14 cellular contexts compared by ENCODE assay signal in the genomic region with DNA sequence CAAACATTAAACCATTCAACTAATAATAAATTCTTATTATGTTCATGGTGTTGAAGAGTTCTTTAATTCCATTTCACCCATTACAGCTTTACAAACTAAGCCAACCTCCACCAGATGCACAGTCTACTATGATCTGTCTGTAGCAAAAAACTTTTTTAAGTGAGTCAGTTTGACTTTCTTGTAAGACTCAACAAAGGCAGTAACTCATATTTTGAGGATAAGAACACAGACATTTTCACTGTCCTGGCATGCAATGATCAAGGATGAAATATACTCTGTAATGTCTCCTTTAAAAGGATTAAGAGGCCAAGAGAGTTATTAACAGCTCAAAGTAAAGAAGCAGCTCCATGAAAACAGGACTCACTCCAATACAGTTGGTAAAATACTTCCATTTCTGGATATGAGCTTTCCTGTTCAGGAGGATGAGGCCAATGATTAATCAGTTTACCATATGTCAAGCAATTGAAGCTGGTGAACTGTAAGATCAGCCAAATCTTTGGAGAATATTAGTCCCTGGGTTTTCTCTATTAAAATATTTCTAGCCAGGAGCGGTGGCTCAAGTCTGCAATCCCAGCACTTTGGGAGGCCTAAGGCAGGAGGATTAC. TPM values are rescaled to one million over a fixed set of nuclear protein-coding genes. Genes with fewer than 3 reads are reported as not detected.
DNase-seq lines count a peak whose midpoint lies in the region; ATAC-seq and TF ChIP-seq lines count a peak whose summit lies in the region.
"Had no signal": no experiment of that assay in that cellular context is flagged by ENCODE, and none has a peak within 500 bp of the region (broad histone marks: within the 10 kb centered on the region; RNA-seq: fewer than 3 reads in every experiment).

No MANE protein-coding gene starts in this region.

- peaks cover 34% of the 10 kb centered on the region for H3K36me3 ChIP-seq in left ventricle myocardium inferior
- H3K36me3 ChIP-seq in adipocyte (ENCODE audit: control insufficient read depth, insufficient read depth, low read length, severe bottlenecking), result peaks cover 18% of the 10 kb centered on the region

- peaks cover 20% of the 10 kb centered on the region for H3K4me1 ChIP-seq in left ventricle myocardium inferior
- H3K4me1 ChIP-seq in adipocyte (ENCODE audit: control insufficient read depth, insufficient read depth, low read length), result peaks cover 23% of the 10 kb centered on the region
- H3K4me1 ChIP-seq: SJCRH30 had no signal

- no peak for ATAC-seq in Right ventricle myocardium inferior

- peak overlapping the region; percentile 58 for H3K9ac ChIP-seq in adipocyte (ENCODE audit: low read length)

- peak overlapping the region; percentile 18 for H3K27ac ChIP-seq in left ventricle myocardium inferior (replicated peaks)
- H3K27ac ChIP-seq: A549, SJCRH30 had no signal

- H3K4me3 ChIP-seq in left ventricle myocardium inferior (no peak overlapping the region), adipocyte (ENCODE audit: low read length) (no peak overlapping the region), foreskin fibroblast (ENCODE audit: low read depth in 1 of 2, low read length in 2 of 2) (no peak overlapping the region)
- H3K4me3 ChIP-seq: A549, SJCRH30 had no signal

- H3K4me1 Mint-ChIP-seq in type B pancreatic cell (ENCODE audit: unreplicated experiment), result no peaks in the 10 kb centered on the region
- H3K4me1 Mint-ChIP-seq in progenitor cell of endocrine pancreas (ENCODE audit: low read depth), result no peaks in the 10 kb centered on the region
- H3K4me1 Mint-ChIP-seq: CD14-positive monocyte had no signal

- H3K27ac Mint-ChIP-seq in type B pancreatic cell (no peak overlapping the region), progenitor cell of endocrine pancreas (no peak overlapping the region)

- TF ChIP-seq CTCF in left ventricle myocardium inferior (IDR thresholded peaks at IDR 0.05; ENCODE audit: borderline replicate concordance) (no peak), foreskin fibroblast (IDR thresholded peaks at IDR 0.05; ENCODE audit: low read depth, low read length) (no peak), type B pancreatic cell (conservative IDR thresholded peaks at IDR 0.05) (no peak), progenitor cell of endocrine pancreas (IDR thresholded peaks at IDR 0.05; ENCODE audit: unreplicated experiment) (no peak)

- intact Hi-C loops in left ventricle myocardium inferior (cut with micrococcal nuclease) (no loop called here), Right ventricle myocardium inferior (cut with DNase I) (loop anchor here (5.0 kb wide), 1 partner anchor 38 kb away; no protein-coding TSS in a partner anchor)

- H3K9me3 Mint-ChIP-seq in type B pancreatic cell (no peaks in the 10 kb centered on the region), progenitor cell of endocrine pancreas (ENCODE audit: low read depth) (no peaks in the 10 kb centered on the region)
- H3K9me3 Mint-ChIP-seq: CD14-positive monocyte had no signal

- H3K9me3 ChIP-seq in left ventricle myocardium inferior (replicated peaks) (no peaks in the 10 kb centered on the region), adipocyte (ENCODE audit: control insufficient read depth, low read length) (no peaks in the 10 kb centered on the region)
- H3K9me3 ChIP-seq: A549, SJCRH30 had no signal

- DNase-seq in left ventricle myocardium inferior (no peak), Right ventricle myocardium inferior (ENCODE audit: missing footprints) (no peak), adipocyte (ENCODE audit: low read depth) (no peak), foreskin fibroblast (peak; percentile 15 to 31), type B pancreatic cell (ENCODE audit: extremely low spot score, unreplicated experiment) (no peak), DMS 273 treated with DMSO at 0.1 percent for 48 hours (lab: John Stamatoyannopoulos, UW) (no peak), progenitor cell of endocrine pancreas (ENCODE audit: low spot score, unreplicated experiment) (no peak)
- no peak for DNase-seq in central memory CD4-positive, alpha-beta T cell
- DNase-seq: NCI-H187 treated with DMSO at 0.1 percent for 48 hours, NCI-H774 had no signal

- H3K27me3 Mint-ChIP-seq in type B pancreatic cell (no peaks in the 10 kb centered on the region), progenitor cell of endocrine pancreas (no peaks in the 10 kb centered on the region)

- H3K27me3 ChIP-seq in left ventricle myocardium inferior (ENCODE audit: low read depth) (no peaks in the 10 kb centered on the region), adipocyte (replicated peaks; ENCODE audit: control insufficient read depth, insufficient read depth, low read length) (no peaks in the 10 kb centered on the region)
- H3K27me3 ChIP-seq: SJCRH30 had no signal

- peaks cover 6% of the 10 kb centered on the region for H3K36me3 Mint-ChIP-seq in type B pancreatic cell
- peaks cover 13% of the 10 kb centered on the region for H3K36me3 Mint-ChIP-seq in progenitor cell of endocrine pancreas (ENCODE audit: insufficient read depth)

- H3K4me3 Mint-ChIP-seq in type B pancreatic cell (no peak overlapping the region), progenitor cell of endocrine pancreas (ENCODE audit: low read depth) (no peak overlapping the region)
- H3K4me3 Mint-ChIP-seq: CD14-positive monocyte had no signal

RNA-seq across cellular contexts. Expression of a gene that starts 20.5 kb away (rescaled TPM):
- total RNA-seq in left ventricle myocardium inferior, result 4.8 TPM
- 6.2 TPM for total RNA-seq in Right ventricle myocardium inferior
- total RNA-seq in type B pancreatic cell (ENCODE audit: low replicate concordance), result 8.0 and 12.6 TPM in 2 replicates
- 17.0 and 17.3 TPM in 2 replicates for total RNA-seq in progenitor cell of endocrine pancreas
- total RNA-seq: SJCRH30 had no signal

RNA-seq across cellular contexts. Expression of a gene that starts 45.5 kb away (rescaled TPM):
- total RNA-seq in left ventricle myocardium inferior (not detected), Right ventricle myocardium inferior (not detected), type B pancreatic cell (ENCODE audit: low replicate concordance) (3.2 and 3.6 TPM in 2 replicates), progenitor cell of endocrine pancreas (18.5 and 19.0 TPM in 2 replicates)
- total RNA-seq: LHCN-M2 had no signal

Comparison
In these comparisons a context has a peak if more than half of its experiments do, and no peak if none do; other contexts are left out.
1. DNase-seq: peak in foreskin fibroblast (2 of 2); none in left ventricle myocardium inferior (single experiment), Right ventricle myocardium inferior (single experiment), adipocyte (single experiment), type B pancreatic cell (single experiment), DMS 273 treated with DMSO at 0.1 percent for 48 hours (single experiment), central memory CD4-positive, alpha-beta T cell (single experiment) and progenitor cell of endocrine pancreas (single experiment).